ENCODE assay signal across 19 cellular contexts in the genomic region with DNA sequence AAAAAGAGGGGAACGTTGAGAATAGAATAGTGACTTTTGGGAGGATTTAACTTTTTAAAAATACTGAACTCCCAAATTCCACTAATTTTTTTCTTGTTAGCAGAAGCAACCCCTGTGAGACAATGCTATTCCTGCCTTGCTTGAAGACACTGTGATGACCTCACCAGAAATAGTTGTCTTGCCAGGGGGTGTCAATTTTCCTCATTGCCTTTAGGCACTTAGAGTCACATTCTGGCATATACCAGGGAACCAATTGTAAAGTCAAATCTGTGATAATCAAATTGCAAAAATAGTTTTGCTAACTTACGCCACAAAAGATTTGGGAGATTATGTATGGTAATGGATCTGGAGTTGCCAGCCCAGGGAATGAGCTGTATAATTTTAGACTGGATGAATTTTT.
"Had no signal": no experiment of that assay in that cellular context is flagged by ENCODE, and none has a peak within 500 bp of the region (broad histone marks: within the 10 kb centered on the region; RNA-seq: fewer than 3 reads in every experiment).

No MANE protein-coding gene starts in this region.

- DNase-seq: effector memory CD4-positive, alpha-beta T cell; esophagus squamous epithelium; foreskin fibroblast; heart left ventricle; kidney; midbrain; naive thymus-derived CD4-positive, alpha-beta T cell; right lobe of liver; stimulated activated CD4-positive, alpha-beta T cell treated with anti-CD3 and anti-CD28 coated beads, Interleukin-12 subunit alpha, Interleukin-12 subunit beta, amount 100 ng/mL, for 4 hours; stimulated activated CD4-positive, alpha-beta T cell treated with anti-CD3 and anti-CD28 coated beads, Interleukin-1b, Interleukin-23, amount 100 ng/mL, for 48 hours; stimulated activated CD4-positive, alpha-beta T cell treated with anti-CD3 and anti-CD28 coated beads, Interleukin-4, amount 100 ng/mL, for 24 hours; stimulated activated naive CD8-positive, alpha-beta T cell treated with anti-CD3 and anti-CD28 coated beads, Interleukin-15, Interleukin-2, amounts not matched to agents 100 U/mL and 50 U/mL, for 24 hours; substantia nigra; testis; tibial artery; upper lobe of left lung had no signal

- ATAC-seq: gastroesophageal sphincter; heart left ventricle; left lobe of liver; naive thymus-derived CD4-positive, alpha-beta T cell; right lobe of liver; stimulated activated memory B cell treated with anti-CD40 and anti-IgM and Interleukin-4, amounts not matched to agents 10 μg/mL and 1 μg/mL and 100 μg/mL, for 72 hours; stimulated activated naive CD8-positive, alpha-beta T cell treated with anti-CD3 and anti-CD28 coated beads, Interleukin-15, Interleukin-2, amounts not matched to agents 100 U/mL and 50 U/mL, for 24 hours had no signal
